ENCODE assay signal across 8 cellular contexts in the genomic region with DNA sequence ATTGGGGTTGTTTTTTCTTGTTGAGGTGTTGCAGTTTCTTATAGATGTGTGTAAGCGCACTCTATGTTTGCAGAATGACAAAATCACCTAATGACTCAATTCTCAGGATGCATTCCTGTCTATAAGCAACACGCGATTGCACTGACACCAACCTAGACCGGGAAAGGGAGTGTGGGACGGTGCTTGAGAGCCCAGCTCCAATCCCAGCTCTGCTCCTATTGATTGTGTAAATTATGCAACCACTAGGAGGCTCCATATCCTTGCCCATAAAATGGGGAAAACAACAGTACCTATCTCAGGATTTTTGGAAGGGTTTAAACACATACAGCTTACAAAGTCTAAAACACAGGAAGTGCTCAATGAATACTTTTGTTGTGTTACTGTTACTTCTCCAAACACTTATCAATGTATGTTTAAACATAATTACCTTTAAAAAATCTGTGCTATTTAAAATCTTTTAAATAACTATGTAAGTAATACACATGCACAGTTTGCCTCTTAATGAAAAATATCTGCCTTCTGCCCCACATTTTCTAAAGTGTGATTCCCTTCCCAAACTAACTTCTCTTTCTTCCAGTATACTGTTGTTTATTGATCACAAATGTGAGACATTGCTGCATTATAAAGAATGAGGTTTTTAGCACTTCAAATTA.
DNase-seq lines count a peak whose midpoint lies in the region; ATAC-seq and TF ChIP-seq lines count a peak whose summit lies in the region.

No MANE protein-coding gene starts in this region.

- H3K4me3 ChIP-seq in epithelial cell of esophagus (ENCODE audit: low read length), result no peak overlapping the region

- peak; percentile 52 for TF ChIP-seq CTCF in epithelial cell of esophagus (IDR thresholded peaks at IDR 0.05; ENCODE audit: insufficient read depth, low read depth, low read length, missing control alignments)

- in situ Hi-C loops in G401 (cut with HindIII; ENCODE audit: low sequenced_read_pairs), result no loop called here

- ATAC-seq in HG03066 (IDR thresholded peaks at IDR 0.05; ENCODE audit: low read depth, unreplicated experiment) (peak; percentile 73), GM19455 (IDR thresholded peaks at IDR 0.05; ENCODE audit: unreplicated experiment) (no peak), HG03095 (IDR thresholded peaks at IDR 0.05; ENCODE audit: unreplicated experiment) (no peak)

- DNase-seq in G401 (ENCODE audit: low spot score) (peak; percentile 62), NCI-H774 (lab: John Stamatoyannopoulos, UW) (peak; percentile 38), epithelial cell of esophagus (ENCODE audit: low read depth) (peak; percentile 93), mucosa of gallbladder (ENCODE audit: low spot score) (peak; percentile 10), germinal center (ENCODE audit: low spot score) (no peak)
